1 cellular context compared by ENCODE assay signal in genomic region chr6:30163918-30164654, GRCh38.
TF ChIP-seq lines count a peak whose summit lies in the region.

No MANE protein-coding gene starts in this region.

TF ChIP-seq in liver, 16 proteins besides CTCF, POLR2A, EP300 and RAD21 (continued from another document):
- TF ChIP-seq ATF3 (IDR thresholded peaks at IDR 0.05) (no peak), NR2F2 (IDR thresholded peaks at IDR 0.05) (no peak), ZBTB33 (IDR thresholded peaks at IDR 0.05) (no peak), GABPA (IDR thresholded peaks at IDR 0.05 in 1 of 2, conservative IDR thresholded peaks at IDR 0.05 in 1 of 2) (no peak), REST (IDR thresholded peaks at IDR 0.05) (no peak), HNF4A (conservative IDR thresholded peaks at IDR 0.05) (no peak)
TF ChIP-seq in liver: peak in this region for 0.
